ENCODE assay signal across 8 cellular contexts in the genomic region with DNA sequence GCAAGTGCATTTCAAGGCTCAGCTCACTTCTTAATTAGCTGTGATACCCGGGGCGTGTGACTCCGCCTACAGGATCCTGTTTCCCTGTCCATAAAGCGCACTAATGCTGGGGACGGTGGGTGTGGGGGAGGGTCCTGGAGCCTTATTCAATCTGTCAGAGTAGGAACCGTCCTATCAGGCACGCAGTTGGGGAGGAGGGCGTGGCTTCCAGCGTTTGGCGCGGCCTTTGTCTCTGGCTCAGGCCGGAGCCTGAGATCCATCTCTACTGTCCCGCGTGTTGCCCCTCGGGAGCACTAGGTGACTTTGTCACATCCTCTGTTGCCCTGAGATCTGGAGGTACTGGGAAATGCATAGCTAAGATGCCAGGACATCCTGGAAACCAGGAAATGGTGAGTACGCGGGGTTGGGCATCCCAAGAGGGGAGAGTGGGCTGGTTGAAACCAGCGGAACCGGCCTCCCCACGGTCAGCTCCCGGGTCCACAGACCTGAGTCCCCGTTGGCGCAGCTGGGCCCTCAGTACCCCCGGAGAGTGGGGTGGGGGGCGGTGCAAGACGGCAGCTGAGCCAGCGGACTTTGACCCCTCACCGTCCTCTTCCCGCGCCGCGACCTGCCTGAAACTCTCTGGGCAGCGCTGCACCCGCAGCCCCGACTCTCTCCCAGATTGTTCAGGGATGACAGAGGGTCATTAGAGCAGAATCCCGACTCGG.
A peak's percentile ranks its signal among the peaks of the same experiment; 100 is the strongest.
DNase-seq lines count a peak whose midpoint lies in the region; FAIRE-seq and TF ChIP-seq lines count a peak whose summit lies in the region.

No MANE protein-coding gene starts in this region.

- TF ChIP-seq CTCF in testis (IDR thresholded peaks at IDR 0.05) = no peak

- no peak overlapping the region for H4K8ac ChIP-seq in mesendoderm (ENCODE audit: low read depth, low read length)

- DNase-seq in GM12892 (ENCODE audit: insufficient read length) = no peak
- peak; percentile 83 for DNase-seq in H54 (ENCODE audit: insufficient read length, low spot score)
- peak; percentile 80 for DNase-seq in NCI-H1092 (lab: John Stamatoyannopoulos, UW)
- peak; percentile 91 for DNase-seq in SKM-1 treated with dmso at 0.1 percent for 144 hours (lab: John Stamatoyannopoulos, UW; ENCODE audit: unreplicated experiment)
- DNase-seq in dermis microvascular lymphatic vessel endothelial cell (ENCODE audit: low read depth in 2 of 2) = peak; percentile 56 to 64
- peak; percentile 99 for DNase-seq in mesendoderm
- DNase-seq in testis = peak; percentile 80
- DNase-seq in NOMO-1 treated with DMSO at 0.1 percent for 48 hours (lab: John Stamatoyannopoulos, UW; ENCODE audit: unreplicated experiment) = no peak

- H3K79me1 ChIP-seq in mesendoderm (ENCODE audit: low read length) = no peaks in the 10 kb centered on the region

- H3K56ac ChIP-seq in mesendoderm (ENCODE audit: low read length) = peak overlapping the region; percentile 93

- WGBS in mesendoderm (ENCODE audit: extremely low coverage, insufficient coverage, low lambda C conversion rate) = no CpG with 5 or more reads among the region's 37 CpGs
- whole genome bisulfite sequencing in testis, 2 donors = 0 to 2% methylated on average over 4 to 37 of the region's 37 CpGs

- no peak overlapping the region for H2AK5ac ChIP-seq in mesendoderm (ENCODE audit: low read length)

- intact Hi-C loops in testis (cut with DNase I; ENCODE audit: low total_unique reads) = no loop called here

- H3K27me3 ChIP-seq in mesendoderm (ENCODE audit: insufficient read depth, low read length, poor library complexity) (no peaks in the 10 kb centered on the region), testis (no peaks in the 10 kb centered on the region)

- H3K27ac ChIP-seq in mesendoderm (ENCODE audit: low read depth, low read length) = peak overlapping the region; percentile 15
- H3K27ac ChIP-seq in testis = no peak overlapping the region

- H2BK15ac ChIP-seq in mesendoderm (replicated peaks; ENCODE audit: low read depth) = no peak overlapping the region

- peaks cover 1% of the 10 kb centered on the region for H3K79me2 ChIP-seq in mesendoderm (ENCODE audit: control insufficient read depth, insufficient read depth, low read length)

- H3K9me3 ChIP-seq in testis = no peaks in the 10 kb centered on the region

- H3K9ac ChIP-seq in mesendoderm (ENCODE audit: low read length) = peak overlapping the region; percentile 89

- H3K4me1 ChIP-seq in mesendoderm (ENCODE audit: control insufficient read depth, low read depth, low read length) (no peaks in the 10 kb centered on the region), testis (no peaks in the 10 kb centered on the region)

- TF ChIP-seq POLR2A in GM12892 (IDR thresholded peaks at IDR 0.05; ENCODE audit: low read depth, low read length) (peak; percentile 66; the same call in 1 of the 2 replicates), H54 (IDR thresholded peaks at IDR 0.05; ENCODE audit: low read depth, low read length) (peak; percentile 40), testis (IDR thresholded peaks at IDR 0.05) (no peak)

- H2BK5ac ChIP-seq in mesendoderm (ENCODE audit: low read length) = no peak overlapping the region

- H3K4me2 ChIP-seq in mesendoderm (ENCODE audit: low read length) = peak overlapping the region; percentile 86

- peak overlapping the region; percentile 60 for H3K18ac ChIP-seq in mesendoderm (ENCODE audit: low read length)

- H2BK120ac ChIP-seq in mesendoderm (ENCODE audit: low read depth, low read length) = no peak overlapping the region

- H3K4me3 ChIP-seq in mesendoderm (ENCODE audit: low read length) = peak overlapping the region; percentile 85
- peak overlapping the region; percentile 32 to 48 for H3K4me3 ChIP-seq in testis

- no peak for FAIRE-seq in GM12892 (lab: Jason Lieb, UNC)
- FAIRE-seq in H54 (lab: Jason Lieb, UNC) = peak; percentile 30

- H3K36me3 ChIP-seq in mesendoderm (ENCODE audit: control insufficient read depth, insufficient read depth, low read length) = no peaks in the 10 kb centered on the region
- no peaks in the 10 kb centered on the region for H3K36me3 ChIP-seq in testis (ENCODE audit: low read depth, missing control alignments)

- no peak overlapping the region for H4K5ac ChIP-seq in mesendoderm (ENCODE audit: low read length)

- H3K23ac ChIP-seq in mesendoderm (ENCODE audit: low read length) = peak overlapping the region; percentile 51

- H3K4ac ChIP-seq in mesendoderm (ENCODE audit: low read depth, low read length) = peak overlapping the region; percentile 46

Comparison
In these comparisons a context has a peak if more than half of its experiments do, and no peak if none do; other contexts are left out.
1. DNase-seq: peak in H54 (single experiment), NCI-H1092 (single experiment), SKM-1 treated with dmso at 0.1 percent for 144 hours (single experiment), dermis microvascular lymphatic vessel endothelial cell (2 of 2), mesendoderm (single experiment) and testis (single experiment); none in GM12892 (single experiment) and NOMO-1 treated with DMSO at 0.1 percent for 48 hours (single experiment).